In genomic region chr4:107799634-107800033, GRCh38 we compare ENCODE assay signal across 1 cellular context.
TF ChIP-seq lines count a peak whose summit lies in the region.

No MANE protein-coding gene starts in this region.

TF ChIP-seq in endothelial cell of umbilical vein, 7 proteins besides CTCF, POLR2A, EP300 and RAD21:
- TF ChIP-seq POLR2AphosphoS5 (IDR thresholded peaks at IDR 0.05; ENCODE audit: insufficient read depth, low read depth, low read length) (no peak), EZH2 (IDR thresholded peaks at IDR 0.05; ENCODE audit: borderline replicate concordance, low read depth, low read length, severe bottlenecking) (no peak), GATA2 (IDR thresholded peaks at IDR 0.05; ENCODE audit: insufficient read depth, insufficient read length, low read depth, low read length) (no peak), MYC (IDR thresholded peaks at IDR 0.05; ENCODE audit: low read depth, low read length) (no peak), MAX (IDR thresholded peaks at IDR 0.05; ENCODE audit: insufficient read depth, insufficient read length) (no peak), JUN (IDR thresholded peaks at IDR 0.05; ENCODE audit: borderline replicate concordance, insufficient read depth, insufficient read length, low read depth) (no peak), FOS (IDR thresholded peaks at IDR 0.05; ENCODE audit: borderline replicate concordance, insufficient read depth, low read length) (no peak)
